ENCODE assay signal across 12 cellular contexts in genomic region chr1:184636156-184636448, GRCh38.
"Had no signal": no experiment of that assay in that cellular context is flagged by ENCODE, and none has a peak within 500 bp of the region (broad histone marks: within the 10 kb centered on the region; RNA-seq: fewer than 3 reads in every experiment).

No MANE protein-coding gene starts in this region.

- H3K4me3 ChIP-seq: cardiac muscle cell, coronary artery, lung, SJCRH30, thyroid gland had no signal

- H3K27ac Mint-ChIP-seq: activated CD8-positive, alpha-beta T cell treated with anti-CD3 and anti-CD28 coated beads for 36 hours; naive thymus-derived CD4-positive, alpha-beta T cell had no signal

- H3K36me3 ChIP-seq: cardiac muscle cell, SJCRH30, thyroid gland had no signal

- DNase-seq: activated CD4-positive, CD25-positive, alpha-beta regulatory T cell treated with anti-CD3 and anti-CD28 coated beads, Interleukin-2, amount 50 U/mL, for 72 hours; activated CD8-positive, alpha-beta memory T cell treated with anti-CD3 and anti-CD28 coated beads, Interleukin-2, amount 50 U/mL, for 48 hours; activated CD8-positive, alpha-beta T cell treated with anti-CD3 and anti-CD28 coated beads for 36 hours; effector memory CD4-positive, alpha-beta T cell; hippocampal formation; naive thymus-derived CD4-positive, alpha-beta T cell; stimulated activated CD4-positive, alpha-beta T cell treated with anti-CD3 and anti-CD28 coated beads, Interleukin-4, amount 100 ng/mL, for 4 hours; thyroid gland had no signal

- H3K9me3 Mint-ChIP-seq: activated CD8-positive, alpha-beta T cell treated with anti-CD3 and anti-CD28 coated beads for 36 hours had no signal

- H3K27ac ChIP-seq: cardiac muscle cell, SJCRH30, thyroid gland had no signal

- H3K9me3 ChIP-seq: SJCRH30, thyroid gland had no signal

- H3K4me1 Mint-ChIP-seq: naive thymus-derived CD4-positive, alpha-beta T cell had no signal

- ATAC-seq: activated CD8-positive, alpha-beta T cell treated with anti-CD3 and anti-CD28 coated beads for 36 hours; naive thymus-derived CD4-positive, alpha-beta T cell had no signal

- H3K27me3 ChIP-seq: cardiac muscle cell, SJCRH30, thyroid gland had no signal

- H3K4me3 Mint-ChIP-seq: activated CD8-positive, alpha-beta T cell treated with anti-CD3 and anti-CD28 coated beads for 36 hours; naive thymus-derived CD4-positive, alpha-beta T cell had no signal

- H3K36me3 Mint-ChIP-seq: naive thymus-derived CD4-positive, alpha-beta T cell had no signal
